Comparison of ENCODE assay signal across 11 cellular contexts in the genomic region with DNA sequence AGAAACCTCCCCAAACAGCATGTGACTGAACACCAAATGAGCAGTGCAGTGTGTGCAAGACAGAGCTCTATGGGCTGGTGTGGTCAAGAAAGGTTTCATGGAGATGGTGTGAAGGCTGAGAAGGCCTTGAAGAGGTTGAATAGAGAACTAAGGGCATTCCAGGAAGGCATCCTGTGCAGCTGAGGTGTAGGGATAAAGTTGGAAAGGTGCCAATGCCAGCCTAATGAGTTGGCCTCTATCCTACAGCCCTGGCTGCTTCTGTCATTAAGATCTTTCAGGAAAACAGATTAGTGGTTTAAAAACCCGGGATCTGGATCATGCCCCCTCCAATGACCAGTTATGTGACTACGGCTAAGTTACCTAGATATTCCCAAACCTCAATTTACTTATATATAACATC.
"Had no signal": no experiment of that assay in that cellular context is flagged by ENCODE, and none has a peak within 500 bp of the region (broad histone marks: within the 10 kb centered on the region; RNA-seq: fewer than 3 reads in every experiment).

No MANE protein-coding gene starts in this region.

- H3K27me3 ChIP-seq: hepatocyte, testis had no signal

- H3K4me2 ChIP-seq: hepatocyte had no signal

- H3K4me3 ChIP-seq: hepatocyte, testis had no signal

- H3K9me3 ChIP-seq: neutrophil, testis had no signal

- H2AFZ ChIP-seq: hepatocyte had no signal

- DNase-seq: activated CD4-positive, alpha-beta T cell treated with anti-CD3 and anti-CD28 coated beads, Interleukin-2, amount 10 ng/mL, durations not matched to agents 24 days and 14 days; activated effector memory CD4-positive, alpha-beta T cell treated with Interleukin-2 at 50 U/mL for 16 hours; activated T-cell treated with anti-CD3 and anti-CD28 coated beads, Interleukin-2, amount 50 U/mL, for 24 hours; effector memory CD8-positive, alpha-beta T cell; naive B cell; retina; stimulated activated CD4-positive, alpha-beta T cell treated with anti-CD3 and anti-CD28 coated beads, Interleukin-4, amount 100 ng/mL, for 24 hours; testis had no signal

- ATAC-seq: effector memory CD8-positive, alpha-beta T cell; WTC11 had no signal

- H3K27ac ChIP-seq: hepatocyte, neutrophil, testis had no signal
